ENCODE assay signal across 1 cellular context in the genomic region with DNA sequence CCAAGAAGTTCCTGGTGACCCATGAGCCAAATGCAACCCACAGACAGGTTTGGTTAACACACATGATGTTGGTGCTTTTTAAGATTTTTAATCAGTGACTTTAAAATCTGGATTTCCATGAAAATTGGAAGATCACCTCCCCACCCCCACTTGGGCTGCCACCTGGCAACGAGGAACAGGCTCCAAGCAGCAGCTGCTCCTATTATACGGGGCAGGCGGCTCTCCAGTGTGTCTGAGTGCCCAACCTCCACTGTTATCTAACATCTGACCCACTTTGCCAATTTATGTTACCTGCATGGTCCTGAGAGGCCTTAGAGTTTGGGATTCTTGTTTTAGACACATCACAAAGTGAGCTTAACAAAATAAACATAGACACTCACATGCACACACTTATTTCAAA.
TF ChIP-seq lines count a peak whose summit lies in the region.

No MANE protein-coding gene starts in this region.

TF ChIP-seq in WTC11, 78 proteins besides CTCF, POLR2A, EP300 and RAD21 (continued from another document):
- TF ChIP-seq, protein P1, sequence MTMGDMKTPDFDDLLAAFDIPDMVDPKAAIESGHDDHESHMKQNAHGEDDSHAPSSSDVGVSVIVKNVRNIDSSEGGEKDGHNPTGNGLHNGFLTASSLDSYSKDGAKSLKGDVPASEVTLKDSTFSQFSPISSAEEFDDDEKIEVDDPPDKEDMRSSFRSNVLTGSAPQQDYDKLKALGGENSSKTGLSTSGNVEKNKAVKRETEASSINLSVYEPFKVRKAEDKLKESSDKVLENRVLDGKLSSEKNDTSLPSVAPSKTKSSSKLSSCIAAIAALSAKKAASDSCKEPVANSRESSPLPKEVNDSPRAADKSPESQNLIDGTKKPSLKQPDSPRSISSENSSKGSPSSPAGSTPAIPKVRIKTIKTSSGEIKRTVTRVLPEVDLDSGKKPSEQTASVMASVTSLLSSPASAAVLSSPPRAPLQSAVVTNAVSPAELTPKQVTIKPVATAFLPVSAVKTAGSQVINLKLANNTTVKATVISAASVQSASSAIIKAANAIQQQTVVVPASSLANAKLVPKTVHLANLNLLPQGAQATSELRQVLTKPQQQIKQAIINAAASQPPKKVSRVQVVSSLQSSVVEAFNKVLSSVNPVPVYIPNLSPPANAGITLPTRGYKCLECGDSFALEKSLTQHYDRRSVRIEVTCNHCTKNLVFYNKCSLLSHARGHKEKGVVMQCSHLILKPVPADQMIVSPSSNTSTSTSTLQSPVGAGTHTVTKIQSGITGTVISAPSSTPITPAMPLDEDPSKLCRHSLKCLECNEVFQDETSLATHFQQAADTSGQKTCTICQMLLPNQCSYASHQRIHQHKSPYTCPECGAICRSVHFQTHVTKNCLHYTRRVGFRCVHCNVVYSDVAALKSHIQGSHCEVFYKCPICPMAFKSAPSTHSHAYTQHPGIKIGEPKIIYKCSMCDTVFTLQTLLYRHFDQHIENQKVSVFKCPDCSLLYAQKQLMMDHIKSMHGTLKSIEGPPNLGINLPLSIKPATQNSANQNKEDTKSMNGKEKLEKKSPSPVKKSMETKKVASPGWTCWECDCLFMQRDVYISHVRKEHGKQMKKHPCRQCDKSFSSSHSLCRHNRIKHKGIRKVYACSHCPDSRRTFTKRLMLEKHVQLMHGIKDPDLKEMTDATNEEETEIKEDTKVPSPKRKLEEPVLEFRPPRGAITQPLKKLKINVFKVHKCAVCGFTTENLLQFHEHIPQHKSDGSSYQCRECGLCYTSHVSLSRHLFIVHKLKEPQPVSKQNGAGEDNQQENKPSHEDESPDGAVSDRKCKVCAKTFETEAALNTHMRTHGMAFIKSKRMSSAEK (CRISPR knock-in tag; IDR thresholded peaks at IDR 0.05; ENCODE audit: borderline replicate concordance), result no peak
- TF ChIP-seq SMAD4 (CRISPR knock-in tag; IDR thresholded peaks at IDR 0.05) (no peak), GABPB1 (CRISPR knock-in tag; IDR thresholded peaks at IDR 0.05) (no peak), ZNF671 (CRISPR knock-in tag; IDR thresholded peaks at IDR 0.05) (no peak)
- TF ChIP-seq, protein P2, sequence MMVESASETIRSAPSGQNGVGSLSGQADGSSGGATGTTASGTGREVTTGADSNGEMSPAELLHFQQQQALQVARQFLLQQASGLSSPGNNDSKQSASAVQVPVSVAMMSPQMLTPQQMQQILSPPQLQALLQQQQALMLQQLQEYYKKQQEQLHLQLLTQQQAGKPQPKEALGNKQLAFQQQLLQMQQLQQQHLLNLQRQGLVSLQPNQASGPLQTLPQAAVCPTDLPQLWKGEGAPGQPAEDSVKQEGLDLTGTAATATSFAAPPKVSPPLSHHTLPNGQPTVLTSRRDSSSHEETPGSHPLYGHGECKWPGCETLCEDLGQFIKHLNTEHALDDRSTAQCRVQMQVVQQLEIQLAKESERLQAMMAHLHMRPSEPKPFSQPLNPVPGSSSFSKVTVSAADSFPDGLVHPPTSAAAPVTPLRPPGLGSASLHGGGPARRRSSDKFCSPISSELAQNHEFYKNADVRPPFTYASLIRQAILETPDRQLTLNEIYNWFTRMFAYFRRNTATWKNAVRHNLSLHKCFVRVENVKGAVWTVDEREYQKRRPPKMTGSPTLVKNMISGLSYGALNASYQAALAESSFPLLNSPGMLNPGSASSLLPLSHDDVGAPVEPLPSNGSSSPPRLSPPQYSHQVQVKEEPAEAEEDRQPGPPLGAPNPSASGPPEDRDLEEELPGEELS (CRISPR knock-in tag; IDR thresholded peaks at IDR 0.05), result no peak
- TF ChIP-seq, protein P3, sequence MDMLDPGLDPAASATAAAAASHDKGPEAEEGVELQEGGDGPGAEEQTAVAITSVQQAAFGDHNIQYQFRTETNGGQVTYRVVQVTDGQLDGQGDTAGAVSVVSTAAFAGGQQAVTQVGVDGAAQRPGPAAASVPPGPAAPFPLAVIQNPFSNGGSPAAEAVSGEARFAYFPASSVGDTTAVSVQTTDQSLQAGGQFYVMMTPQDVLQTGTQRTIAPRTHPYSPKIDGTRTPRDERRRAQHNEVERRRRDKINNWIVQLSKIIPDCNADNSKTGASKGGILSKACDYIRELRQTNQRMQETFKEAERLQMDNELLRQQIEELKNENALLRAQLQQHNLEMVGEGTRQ (CRISPR knock-in tag; IDR thresholded peaks at IDR 0.05), result no peak
- TF ChIP-seq, protein P4, sequence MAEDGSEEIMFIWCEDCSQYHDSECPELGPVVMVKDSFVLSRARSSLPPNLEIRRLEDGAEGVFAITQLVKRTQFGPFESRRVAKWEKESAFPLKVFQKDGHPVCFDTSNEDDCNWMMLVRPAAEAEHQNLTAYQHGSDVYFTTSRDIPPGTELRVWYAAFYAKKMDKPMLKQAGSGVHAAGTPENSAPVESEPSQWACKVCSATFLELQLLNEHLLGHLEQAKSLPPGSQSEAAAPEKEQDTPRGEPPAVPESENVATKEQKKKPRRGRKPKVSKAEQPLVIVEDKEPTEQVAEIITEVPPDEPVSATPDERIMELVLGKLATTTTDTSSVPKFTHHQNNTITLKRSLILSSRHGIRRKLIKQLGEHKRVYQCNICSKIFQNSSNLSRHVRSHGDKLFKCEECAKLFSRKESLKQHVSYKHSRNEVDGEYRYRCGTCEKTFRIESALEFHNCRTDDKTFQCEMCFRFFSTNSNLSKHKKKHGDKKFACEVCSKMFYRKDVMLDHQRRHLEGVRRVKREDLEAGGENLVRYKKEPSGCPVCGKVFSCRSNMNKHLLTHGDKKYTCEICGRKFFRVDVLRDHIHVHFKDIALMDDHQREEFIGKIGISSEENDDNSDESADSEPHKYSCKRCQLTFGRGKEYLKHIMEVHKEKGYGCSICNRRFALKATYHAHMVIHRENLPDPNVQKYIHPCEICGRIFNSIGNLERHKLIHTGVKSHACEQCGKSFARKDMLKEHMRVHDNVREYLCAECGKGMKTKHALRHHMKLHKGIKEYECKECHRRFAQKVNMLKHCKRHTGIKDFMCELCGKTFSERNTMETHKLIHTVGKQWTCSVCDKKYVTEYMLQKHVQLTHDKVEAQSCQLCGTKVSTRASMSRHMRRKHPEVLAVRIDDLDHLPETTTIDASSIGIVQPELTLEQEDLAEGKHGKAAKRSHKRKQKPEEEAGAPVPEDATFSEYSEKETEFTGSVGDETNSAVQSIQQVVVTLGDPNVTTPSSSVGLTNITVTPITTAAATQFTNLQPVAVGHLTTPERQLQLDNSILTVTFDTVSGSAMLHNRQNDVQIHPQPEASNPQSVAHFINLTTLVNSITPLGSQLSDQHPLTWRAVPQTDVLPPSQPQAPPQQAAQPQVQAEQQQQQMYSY (CRISPR knock-in tag; IDR thresholded peaks at IDR 0.05), result no peak
- TF ChIP-seq, protein P5, sequence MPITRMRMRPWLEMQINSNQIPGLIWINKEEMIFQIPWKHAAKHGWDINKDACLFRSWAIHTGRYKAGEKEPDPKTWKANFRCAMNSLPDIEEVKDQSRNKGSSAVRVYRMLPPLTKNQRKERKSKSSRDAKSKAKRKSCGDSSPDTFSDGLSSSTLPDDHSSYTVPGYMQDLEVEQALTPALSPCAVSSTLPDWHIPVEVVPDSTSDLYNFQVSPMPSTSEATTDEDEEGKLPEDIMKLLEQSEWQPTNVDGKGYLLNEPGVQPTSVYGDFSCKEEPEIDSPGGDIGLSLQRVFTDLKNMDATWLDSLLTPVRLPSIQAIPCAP (CRISPR knock-in tag; IDR thresholded peaks at IDR 0.05), result no peak
- TF ChIP-seq, protein P6, sequence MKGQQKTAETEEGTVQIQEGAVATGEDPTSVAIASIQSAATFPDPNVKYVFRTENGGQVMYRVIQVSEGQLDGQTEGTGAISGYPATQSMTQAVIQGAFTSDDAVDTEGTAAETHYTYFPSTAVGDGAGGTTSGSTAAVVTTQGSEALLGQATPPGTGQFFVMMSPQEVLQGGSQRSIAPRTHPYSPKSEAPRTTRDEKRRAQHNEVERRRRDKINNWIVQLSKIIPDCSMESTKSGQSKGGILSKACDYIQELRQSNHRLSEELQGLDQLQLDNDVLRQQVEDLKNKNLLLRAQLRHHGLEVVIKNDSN (CRISPR knock-in tag; IDR thresholded peaks at IDR 0.05), result no peak
